In the genomic region with DNA sequence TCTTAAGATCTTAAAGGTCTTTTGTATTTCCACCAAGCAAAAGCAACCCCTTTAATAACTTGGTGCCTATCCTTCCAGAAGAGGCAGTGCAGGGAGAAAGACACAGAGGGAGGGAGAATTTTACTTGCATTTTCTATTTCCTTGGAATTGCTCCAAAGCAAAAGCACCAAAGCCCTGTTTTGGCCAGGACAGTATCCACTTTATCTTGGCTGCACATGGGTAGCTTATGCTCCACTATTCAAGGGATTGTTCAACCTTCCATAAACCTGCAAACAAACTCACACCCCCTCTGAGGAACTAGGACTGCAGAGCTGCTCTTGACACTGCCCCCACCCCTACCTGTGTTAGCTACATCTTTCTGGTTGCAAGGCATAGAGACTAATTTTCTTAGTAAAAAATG, we compare ENCODE assay signal across 21 cellular contexts.
"Had no signal": no experiment of that assay in that cellular context is flagged by ENCODE, and none has a peak within 500 bp of the region (broad histone marks: within the 10 kb centered on the region; RNA-seq: fewer than 3 reads in every experiment).

No MANE protein-coding gene starts in this region.

- H3K27me3 ChIP-seq: gastrocnemius medialis, left lung, pancreas, sigmoid colon, testis, tibial nerve had no signal

- H3K4me3 ChIP-seq: coronary artery, gastrocnemius medialis, left lung, lung, pancreas, prostate gland, sigmoid colon, skin epidermis, testis, tibial nerve had no signal

- H3K27ac ChIP-seq: coronary artery, gastrocnemius medialis, left lung, pancreas, prostate gland, sigmoid colon, skin epidermis, testis, tibial nerve had no signal

- ATAC-seq: gastrocnemius medialis; left lung; pancreas; stimulated activated naive B cell treated with anti-CD40 and anti-IgM and Interleukin-4, amounts not matched to agents 10 μg/mL and 1 μg/mL and 100 μg/mL, for 72 hours; stimulated activated naive CD8-positive, alpha-beta T cell treated with anti-CD3 and anti-CD28 coated beads, Interleukin-15, amount 100 ng/mL, for 72 hours had no signal

- H3K36me3 ChIP-seq: gastrocnemius medialis, left lung, pancreas, prostate gland, sigmoid colon, tibial nerve had no signal

- H3K9me3 ChIP-seq: gastrocnemius medialis, left lung, pancreas, prostate gland, sigmoid colon, testis, tibial nerve had no signal

- H3K4me1 ChIP-seq: left lung, pancreas, prostate gland, testis had no signal

- DNase-seq: effector CD4-positive, alpha-beta T cell; endodermal cell; erythroblast; gastrocnemius medialis; islet precursor cell; left lung; mesendoderm; naive B cell; occipital lobe; pancreas; sigmoid colon; stimulated activated CD4-positive, alpha-beta T cell treated with anti-CD3 and anti-CD28 coated beads, Interleukin-2, amount 100 ng/mL, for 24 hours; stimulated activated CD4-positive, alpha-beta T cell treated with anti-CD3 and anti-CD28 coated beads, Interleukin-4, amount 100 ng/mL, for 4 hours; stimulated activated naive B cell treated with anti-CD40 and anti-IgM and Interleukin-4, amounts not matched to agents 10 μg/mL and 1 μg/mL and 100 μg/mL, for 72 hours; stimulated activated naive CD8-positive, alpha-beta T cell treated with anti-CD3 and anti-CD28 coated beads, Interleukin-15, amount 100 ng/mL, for 72 hours; testis had no signal
